Comparison of ENCODE assay signal across 17 cellular contexts in genomic region chr11:61148016-61148640, GRCh38. TPM values are rescaled to one million over a fixed set of nuclear protein-coding genes. Genes with fewer than 3 reads are reported as not detected.
A peak's percentile ranks its signal among the peaks of the same experiment; 100 is the strongest.
DNase-seq lines count a peak whose midpoint lies in the region; ATAC-seq and TF ChIP-seq lines count a peak whose summit lies in the region.
"Had no signal": no experiment of that assay in that cellular context is flagged by ENCODE, and none has a peak within 500 bp of the region (broad histone marks: within the 10 kb centered on the region; RNA-seq: fewer than 3 reads in every experiment).

No MANE protein-coding gene starts in this region.

- ATAC-seq in HG03135 (IDR thresholded peaks at IDR 0.05; ENCODE audit: unreplicated experiment) (no peak), GM19467 (IDR thresholded peaks at IDR 0.05; ENCODE audit: unreplicated experiment) (no peak)
- ATAC-seq: activated CD8-positive, alpha-beta T cell treated with anti-CD3 and anti-CD28 coated beads, Interleukin-2, amount 10 ng/mL, durations not matched to agents 7 days and 5 days; naive thymus-derived CD4-positive, alpha-beta T cell had no signal

- H3K4me1 ChIP-seq in spleen = peaks cover 10 to 87% (median 54%) of the 10 kb centered on the region in 6 donors

- WGBS in spleen, 5 donors = 66 to 75% (median 73%) methylated on average over 10 of the region's 10 CpGs

- H3K9me3 Mint-ChIP-seq in IgD-negative memory B cell = no peaks in the 10 kb centered on the region
- H3K9me3 Mint-ChIP-seq: naive thymus-derived CD4-positive, alpha-beta T cell had no signal

- no peaks in the 10 kb centered on the region for H3K9me3 ChIP-seq in spleen
- H3K9me3 ChIP-seq: BLaER1, left ventricle myocardium inferior had no signal

- H3K27me3 Mint-ChIP-seq in IgD-negative memory B cell = no peaks in the 10 kb centered on the region
- H3K27me3 Mint-ChIP-seq: naive thymus-derived CD4-positive, alpha-beta T cell had no signal

- no peak for TF ChIP-seq POLR2A in spleen (IDR thresholded peaks at IDR 0.05)

- H3K4me3 Mint-ChIP-seq in IgD-negative memory B cell = no peak overlapping the region
- H3K4me3 Mint-ChIP-seq: activated CD8-positive, alpha-beta T cell treated with anti-CD3 and anti-CD28 coated beads, Interleukin-2, amount 10 ng/mL, durations not matched to agents 7 days and 5 days; naive thymus-derived CD4-positive, alpha-beta T cell had no signal

- H3K4me1 Mint-ChIP-seq in IgD-negative memory B cell = peaks cover 5 to 17% (median 6%) of the 10 kb centered on the region in 3 donors

- intact Hi-C loops in spleen (cut with DNase I; ENCODE audit: low total_unique reads) = no loop called here

- peaks cover 0 to 7% (median 0%) of the 10 kb centered on the region in 6 donors for H3K36me3 ChIP-seq in spleen
- H3K36me3 ChIP-seq: BLaER1, left ventricle myocardium inferior, MG63 had no signal

- no peak overlapping the region for H3K27ac ChIP-seq in spleen
- H3K27ac ChIP-seq: BLaER1, GM23248, left ventricle myocardium inferior, VCaP had no signal

- H3K27ac Mint-ChIP-seq in IgD-negative memory B cell = peak overlapping the region in 2 of 3 donors; percentile 4 to 81
- H3K27ac Mint-ChIP-seq: activated CD8-positive, alpha-beta T cell treated with anti-CD3 and anti-CD28 coated beads, Interleukin-2, amount 10 ng/mL, durations not matched to agents 7 days and 5 days had no signal

- H3K4me3 ChIP-seq in spleen = no peak overlapping the region
- H3K4me3 ChIP-seq: BLaER1, GM23248, left ventricle myocardium inferior, MG63 had no signal

- DNase-seq in NCI-H345 (lab: John Stamatoyannopoulos, UW) (peak; percentile 24), kidney tubule cell (ENCODE audit: low spot score) (peak; percentile 30), spleen (peak; percentile 33), AG20443 (ENCODE audit: low spot score) (no peak)
- DNase-seq: activated CD8-positive, alpha-beta T cell treated with anti-CD3 and anti-CD28 coated beads, Interleukin-2, amount 10 ng/mL, durations not matched to agents 7 days and 5 days; GM23248; left ventricle myocardium inferior; MG63; naive thymus-derived CD4-positive, alpha-beta T cell; retina; substantia nigra had no signal

- H3K27me3 ChIP-seq in spleen (replicated peaks in 1 of 7) = no peaks in the 10 kb centered on the region
- H3K27me3 ChIP-seq: BLaER1, MG63 had no signal

- peaks cover 2% of the 10 kb centered on the region for H3K36me3 Mint-ChIP-seq in IgD-negative memory B cell

- no peak for TF ChIP-seq CTCF in spleen (IDR thresholded peaks at IDR 0.05 in 8 of 11, conservative IDR thresholded peaks at IDR 0.05 in 3 of 11)

RNA-seq across cellular contexts. Expression of gene VPS37C, which starts 13.1 kb away (rescaled TPM):
- polyA plus RNA-seq in IgD-negative memory B cell (2.0 TPM), spleen (10 to 100 TPM in 1 of 3 donors, 1 to 10 TPM in 2; 6.1 to 15.9 (median 8.9) TPM)
- 10 to 100 TPM; 15.7 to 32.3 (median 23.5) TPM for total RNA-seq in spleen

RNA-seq across cellular contexts. Expression of gene CD5, which starts 45.8 kb away (rescaled TPM):
- polyA plus RNA-seq in IgD-negative memory B cell (7.7 TPM), spleen (1 to 10 TPM; 2.7 to 6.3 (median 4.9) TPM)
- 10 to 100 TPM in 6 of 7 donors, 1 to 10 TPM in 1; 9.2 to 27.4 (median 18.3) TPM for total RNA-seq in spleen
- total RNA-seq: fibroblast of villous mesenchyme, GM23248 had no signal
- polyA plus RNA-seq: GM23248 had no signal

RNA-seq across cellular contexts. Expression of gene PGA3, which starts 55.2 kb away (rescaled TPM):
- polyA plus RNA-seq in IgD-negative memory B cell = not detected
- 1 to 10 TPM in 2 of 7 donors, under 1 TPM in 2, not detected in 3; 0.37 to 2.6 (median 1.2) TPM for total RNA-seq in spleen
- polyA plus RNA-seq in spleen = under 1 TPM; 0.33 to 0.61 (median 0.54) TPM
- total RNA-seq: activated CD8-positive, alpha-beta T cell treated with anti-CD3 and anti-CD28 coated beads, Interleukin-2, amount 10 ng/mL, durations not matched to agents 7 days and 5 days; fibroblast of villous mesenchyme; GM23248 had no signal
- polyA plus RNA-seq: GM23248; naive thymus-derived CD4-positive, alpha-beta T cell had no signal
